36 cellular contexts compared by ENCODE assay signal in the genomic region with DNA sequence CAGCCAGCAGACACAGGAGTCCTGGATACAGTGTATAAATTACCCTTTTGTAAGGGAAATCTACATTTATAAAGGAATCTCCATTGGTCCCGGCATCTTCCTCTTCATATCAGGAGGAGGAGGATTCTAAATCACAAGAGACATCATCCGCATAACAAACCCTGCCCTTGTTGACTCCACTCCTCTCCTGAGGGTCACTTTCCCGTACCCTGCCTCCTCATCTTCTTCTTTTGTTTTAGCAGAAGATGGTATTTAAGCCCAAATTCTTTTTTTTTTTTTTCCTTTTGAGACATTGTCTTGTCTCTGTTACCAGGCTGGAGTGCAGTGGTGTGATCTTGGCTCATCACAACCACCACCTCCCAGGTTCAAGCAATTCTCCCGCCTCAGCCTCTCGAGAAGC. TPM values are rescaled to one million over a fixed set of nuclear protein-coding genes. Genes with fewer than 3 reads are reported as not detected.
"Had no signal": no experiment of that assay in that cellular context is flagged by ENCODE, and none has a peak within 500 bp of the region (broad histone marks: within the 10 kb centered on the region; RNA-seq: fewer than 3 reads in every experiment).

No MANE protein-coding gene starts in this region.

- H3K27me3 ChIP-seq: brain microvascular endothelial cell, heart left ventricle, pancreas, sigmoid colon, thyroid gland, upper lobe of right lung had no signal

- H3K36me3 ChIP-seq: brain microvascular endothelial cell, heart left ventricle, left ventricle myocardium inferior, pancreas, sigmoid colon, thyroid gland, upper lobe of right lung, WERI-Rb-1 had no signal

- H3K27ac Mint-ChIP-seq: activated CD8-positive, alpha-beta T cell treated with anti-CD3 and anti-CD28 coated beads for 36 hours; activated T-helper 17 cell treated with anti-CD3 and anti-CD28 coated beads, Interleukin-2, amount 50 U/mL, for 72 hours; stimulated activated memory B cell treated with anti-CD40 and anti-IgM and Interleukin-4, amounts not matched to agents 10 μg/mL and 1 μg/mL and 100 μg/mL, for 72 hours; stimulated activated naive CD8-positive, alpha-beta T cell treated with anti-CD3 and anti-CD28 coated beads, Interleukin-15, amount 100 ng/mL, for 72 hours had no signal

- H3K36me3 Mint-ChIP-seq: stimulated activated memory B cell treated with anti-CD40 and anti-IgM and Interleukin-4, amounts not matched to agents 10 μg/mL and 1 μg/mL and 100 μg/mL, for 72 hours had no signal

- H3K9me3 Mint-ChIP-seq: activated CD8-positive, alpha-beta T cell treated with anti-CD3 and anti-CD28 coated beads for 36 hours; activated T-cell treated with anti-CD3 and anti-CD28 coated beads, Interleukin-2, amount 50 U/mL, for 4 hours; activated T-helper 17 cell treated with anti-CD3 and anti-CD28 coated beads, Interleukin-2, amount 50 U/mL, for 72 hours; stimulated activated memory B cell treated with anti-CD40 and anti-IgM and Interleukin-4, amounts not matched to agents 10 μg/mL and 1 μg/mL and 100 μg/mL, for 72 hours; stimulated activated naive CD8-positive, alpha-beta T cell treated with anti-CD3 and anti-CD28 coated beads, Interleukin-15, amount 100 ng/mL, for 72 hours had no signal

- ATAC-seq: activated T-cell treated with anti-CD3 and anti-CD28 coated beads, Interleukin-2, amount 50 U/mL, for 4 hours; activated T-helper 17 cell treated with anti-CD3 and anti-CD28 coated beads, Interleukin-2, amount 50 U/mL, for 72 hours; esophagus mucosa; heart left ventricle; pancreas; psoas muscle; stimulated activated memory B cell treated with anti-CD40 and anti-IgM and Interleukin-4, amounts not matched to agents 10 μg/mL and 1 μg/mL and 100 μg/mL, for 72 hours; stimulated activated naive CD8-positive, alpha-beta T cell treated with anti-CD3 and anti-CD28 coated beads, Interleukin-15, amount 100 ng/mL, for 72 hours; T-helper 17 cell; upper lobe of right lung had no signal

- H3K4me2 ChIP-seq: smooth muscle cell had no signal

- H3K9me3 ChIP-seq: heart left ventricle, left ventricle myocardium inferior, pancreas, psoas muscle, sigmoid colon, thyroid gland, upper lobe of right lung had no signal

- H3K4me3 Mint-ChIP-seq: activated CD8-positive, alpha-beta T cell treated with anti-CD3 and anti-CD28 coated beads for 36 hours; activated T-cell treated with anti-CD3 and anti-CD28 coated beads, Interleukin-2, amount 50 U/mL, for 4 hours; activated T-helper 17 cell treated with anti-CD3 and anti-CD28 coated beads, Interleukin-2, amount 50 U/mL, for 72 hours; stimulated activated memory B cell treated with anti-CD40 and anti-IgM and Interleukin-4, amounts not matched to agents 10 μg/mL and 1 μg/mL and 100 μg/mL, for 72 hours; stimulated activated naive CD8-positive, alpha-beta T cell treated with anti-CD3 and anti-CD28 coated beads, Interleukin-15, amount 100 ng/mL, for 72 hours; T-helper 17 cell had no signal

- H3K27ac ChIP-seq: brain microvascular endothelial cell, heart left ventricle, left ventricle myocardium inferior, pancreas, psoas muscle, sigmoid colon, thyroid gland, upper lobe of right lung, WERI-Rb-1 had no signal

- H3K4me1 ChIP-seq: heart left ventricle, left ventricle myocardium inferior, psoas muscle, sigmoid colon, upper lobe of right lung had no signal

- H3K4me3 ChIP-seq: heart left ventricle, left ventricle myocardium inferior, lung, pancreas, psoas muscle, sigmoid colon, smooth muscle cell, thyroid gland, upper lobe of right lung had no signal

- DNase-seq: activated CD4-positive, alpha-beta T cell treated with anti-CD3 and anti-CD28 coated beads, Interleukin-2, amount 50 U/mL, for 1 hour; activated CD4-positive, CD25-positive, alpha-beta regulatory T cell treated with anti-CD3 and anti-CD28 coated beads, Interleukin-2, amount 50 U/mL, for 72 hours; activated CD8-positive, alpha-beta T cell treated with anti-CD3 and anti-CD28 coated beads for 36 hours; activated gamma-delta T cell treated with Interleukin-2 at 50 U/mL for 16 hours; activated naive CD4-positive, alpha-beta T cell treated with anti-CD3 and anti-CD28 coated beads, Interleukin-2, amount 50 U/mL, for 16 hours; activated T-cell treated with anti-CD3 and anti-CD28 coated beads, Interleukin-2, amount 50 U/mL, for 4 hours; amniotic stem cell; brain microvascular endothelial cell; cortex of kidney; foreskin fibroblast; heart left ventricle; hypothalamus; kidney glomerular epithelial cell; left ventricle myocardium inferior; pancreas; psoas muscle; sigmoid colon; stimulated activated CD4-positive, alpha-beta T cell treated with anti-CD3 and anti-CD28 coated beads, Interleukin-1b, Interleukin-23, amount 100 ng/mL, for 48 hours; stimulated activated CD4-positive, alpha-beta T cell treated with anti-CD3 and anti-CD28 coated beads, Interleukin-4, amount 100 ng/mL, for 4 hours; stimulated activated CD8-positive, alpha-beta memory T cell treated with anti-CD3 and anti-CD28 coated beads, Interleukin-4, amount 100 ng/mL, for 48 hours; stimulated activated naive CD8-positive, alpha-beta T cell treated with anti-CD3 and anti-CD28 coated beads, Interleukin-15, amount 100 ng/mL, for 72 hours; substantia nigra; T-helper 17 cell; T1000; thyroid gland; upper lobe of right lung; WERI-Rb-1 had no signal

- H3K27me3 Mint-ChIP-seq: activated CD8-positive, alpha-beta T cell treated with anti-CD3 and anti-CD28 coated beads for 36 hours; activated T-helper 17 cell treated with anti-CD3 and anti-CD28 coated beads, Interleukin-2, amount 50 U/mL, for 72 hours; stimulated activated memory B cell treated with anti-CD40 and anti-IgM and Interleukin-4, amounts not matched to agents 10 μg/mL and 1 μg/mL and 100 μg/mL, for 72 hours; stimulated activated naive CD8-positive, alpha-beta T cell treated with anti-CD3 and anti-CD28 coated beads, Interleukin-15, amount 100 ng/mL, for 72 hours; T-helper 17 cell had no signal

- H3K4me1 Mint-ChIP-seq: activated T-helper 17 cell treated with anti-CD3 and anti-CD28 coated beads, Interleukin-2, amount 50 U/mL, for 72 hours; stimulated activated memory B cell treated with anti-CD40 and anti-IgM and Interleukin-4, amounts not matched to agents 10 μg/mL and 1 μg/mL and 100 μg/mL, for 72 hours; stimulated activated naive CD8-positive, alpha-beta T cell treated with anti-CD3 and anti-CD28 coated beads, Interleukin-15, amount 100 ng/mL, for 72 hours; T-helper 17 cell had no signal

RNA-seq across cellular contexts. Expression of a gene that starts 34.3 kb away (rescaled TPM):
- total RNA-seq: activated T-cell treated with anti-CD3 and anti-CD28 coated beads, Interleukin-2, amount 50 U/mL, for 4 hours; cardiac septum; chondrocyte; esophagus mucosa; heart left ventricle; left ventricle myocardium inferior; mesenteric fat pad; mucosa of gallbladder; psoas muscle; sigmoid colon; T-helper 17 cell; upper lobe of right lung had no signal
